ENCODE assay signal across 16 cellular contexts in the genomic region with DNA sequence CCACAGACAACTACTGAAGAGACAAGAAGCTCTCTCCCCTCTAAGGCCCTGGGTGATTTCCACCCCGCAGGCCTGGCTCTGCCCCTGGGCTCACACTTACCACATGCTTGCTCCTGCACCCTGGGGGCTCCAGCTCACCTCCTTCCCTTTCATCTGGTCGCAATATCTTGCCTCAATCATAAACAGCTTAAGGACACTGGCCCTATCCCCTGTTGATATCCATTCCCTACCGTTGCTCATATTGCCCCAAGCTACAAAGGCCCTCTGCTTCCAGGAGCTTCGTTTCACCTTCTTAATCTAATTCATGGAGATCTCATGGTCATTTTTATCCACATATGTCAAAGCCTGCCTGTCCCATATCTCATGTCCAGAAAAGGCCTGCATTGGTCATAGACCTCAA.
"Had no signal": no experiment of that assay in that cellular context is flagged by ENCODE, and none has a peak within 500 bp of the region (broad histone marks: within the 10 kb centered on the region; RNA-seq: fewer than 3 reads in every experiment).

No MANE protein-coding gene starts in this region.

- DNase-seq: central memory CD4-positive, alpha-beta T cell; effector memory CD4-positive, alpha-beta T cell; gastrocnemius medialis; kidney; left cardiac atrium; left ventricle myocardium inferior; lower lobe of right lung; naive B cell; nephron progenitor cell; stimulated activated CD4-positive, alpha-beta T cell treated with anti-CD3 and anti-CD28 coated beads, Interleukin-2, amount 100 ng/mL, for 24 hours; stimulated activated CD4-positive, alpha-beta T cell treated with anti-CD3 and anti-CD28 coated beads, Interleukin-4, amount 100 ng/mL, for 4 hours; stimulated activated naive B cell treated with anti-CD40 and anti-IgM and Interleukin-4, amounts not matched to agents 10 μg/mL and 1 μg/mL and 100 μg/mL, for 72 hours; stimulated activated naive CD8-positive, alpha-beta T cell treated with anti-CD3 and anti-CD28 coated beads, Interleukin-15, amount 100 ng/mL, for 72 hours; substantia nigra had no signal

- H3K4me3 Mint-ChIP-seq: memory B cell; mesothelial cell of epicardium; naive B cell; nephron progenitor cell; stimulated activated naive B cell treated with anti-CD40 and anti-IgM and Interleukin-4, amounts not matched to agents 10 μg/mL and 1 μg/mL and 100 μg/mL, for 72 hours; stimulated activated naive CD8-positive, alpha-beta T cell treated with anti-CD3 and anti-CD28 coated beads, Interleukin-15, amount 100 ng/mL, for 72 hours had no signal

- H3K27ac Mint-ChIP-seq: memory B cell; mesothelial cell of epicardium; nephron progenitor cell; stimulated activated naive B cell treated with anti-CD40 and anti-IgM and Interleukin-4, amounts not matched to agents 10 μg/mL and 1 μg/mL and 100 μg/mL, for 72 hours; stimulated activated naive CD8-positive, alpha-beta T cell treated with anti-CD3 and anti-CD28 coated beads, Interleukin-15, amount 100 ng/mL, for 72 hours had no signal

- H3K36me3 Mint-ChIP-seq: memory B cell; naive B cell; stimulated activated naive B cell treated with anti-CD40 and anti-IgM and Interleukin-4, amounts not matched to agents 10 μg/mL and 1 μg/mL and 100 μg/mL, for 72 hours had no signal

- H3K4me1 Mint-ChIP-seq: memory B cell; naive B cell; stimulated activated naive CD8-positive, alpha-beta T cell treated with anti-CD3 and anti-CD28 coated beads, Interleukin-15, amount 100 ng/mL, for 72 hours had no signal

- ATAC-seq: gastrocnemius medialis; left cardiac atrium; lower lobe of right lung; stimulated activated naive B cell treated with anti-CD40 and anti-IgM and Interleukin-4, amounts not matched to agents 10 μg/mL and 1 μg/mL and 100 μg/mL, for 72 hours; stimulated activated naive CD8-positive, alpha-beta T cell treated with anti-CD3 and anti-CD28 coated beads, Interleukin-15, amount 100 ng/mL, for 72 hours had no signal

- H3K9me3 Mint-ChIP-seq: mesothelial cell of epicardium; naive B cell; nephron progenitor cell; stimulated activated naive B cell treated with anti-CD40 and anti-IgM and Interleukin-4, amounts not matched to agents 10 μg/mL and 1 μg/mL and 100 μg/mL, for 72 hours; stimulated activated naive CD8-positive, alpha-beta T cell treated with anti-CD3 and anti-CD28 coated beads, Interleukin-15, amount 100 ng/mL, for 72 hours had no signal
